8 cellular contexts compared by ENCODE assay signal in genomic region chr20:4592316-4593148, GRCh38.
DNase-seq lines count a peak whose midpoint lies in the region; ATAC-seq and TF ChIP-seq lines count a peak whose summit lies in the region.

No MANE protein-coding gene starts in this region.

- in situ Hi-C loops in gastrocnemius medialis (cut with MboI; ENCODE audit: low sequenced_read_pairs in 4 of 4) = loop anchor here in 3 of 4 donors (25.0 kb wide), 2 partner anchors 330 to 480 kb away; no protein-coding TSS in a partner anchor

- H3K36me3 Mint-ChIP-seq in CD4-positive, alpha-beta memory T cell = no peaks in the 10 kb centered on the region
- H3K36me3 Mint-ChIP-seq in activated naive CD8-positive, alpha-beta T cell = no peaks in the 10 kb centered on the region

- no peak overlapping the region for H3K27ac ChIP-seq in CD4-positive, alpha-beta memory T cell (ENCODE audit: low read depth, low read length)
- H3K27ac ChIP-seq in right cardiac atrium (ENCODE audit: low read length) = no peak overlapping the region
- H3K27ac ChIP-seq in gastrocnemius medialis = no peak overlapping the region

- 9% methylated on average over 46 of the region's 46 CpGs for WGBS in right cardiac atrium

- H3K36me3 ChIP-seq in CD4-positive, alpha-beta memory T cell (ENCODE audit: insufficient read depth, low read length) = no peaks in the 10 kb centered on the region
- H3K36me3 ChIP-seq in gastrocnemius medialis = no peaks in the 10 kb centered on the region

- peaks cover 12% of the 10 kb centered on the region for H3K4me1 ChIP-seq in CD4-positive, alpha-beta memory T cell (ENCODE audit: insufficient read depth, low read length)
- H3K4me1 ChIP-seq in right cardiac atrium (ENCODE audit: control insufficient read depth, insufficient read depth, low read length) (no peaks in the 10 kb centered on the region), gastrocnemius medialis (no peaks in the 10 kb centered on the region)

- intact Hi-C loops in CD4-positive, alpha-beta memory T cell (cut with micrococcal nuclease) = loop anchor here (1.0 to 5.0 kb wide), 2 partner anchors 484 to 580 kb away; no protein-coding TSS in a partner anchor
- intact Hi-C loops in right cardiac atrium (cut with DNase I) = loop anchor here (2.0 to 10.0 kb wide), 5 partner anchors 340 to 488 kb away; no protein-coding TSS in a partner anchor
- intact Hi-C loops in gastrocnemius medialis (cut with DNase I; ENCODE audit: low total_unique reads) = loop anchor here (10.0 kb wide), 1 partner anchor 478 kb away; no protein-coding TSS in a partner anchor

- peak; percentile 35 to 51 (median 38) for DNase-seq in CD4-positive, alpha-beta memory T cell
- peak; percentile 20 for DNase-seq in SK-N-DZ (ENCODE audit: low spot score)
- DNase-seq in right cardiac atrium = peak; percentile 32 to 78 (median 72)
- DNase-seq in gastrocnemius medialis = no peak
- DNase-seq in NCI-H526 treated with DMSO at 0.1 percent for 48 hours (lab: John Stamatoyannopoulos, UW) = no peak

- peaks cover 11 to 13% of the 10 kb centered on the region in 2 donors for H3K27me3 Mint-ChIP-seq in CD4-positive, alpha-beta memory T cell
- H3K27me3 Mint-ChIP-seq in activated naive CD8-positive, alpha-beta T cell = peaks cover 5% of the 10 kb centered on the region

- H3K4me3 ChIP-seq in CD4-positive, alpha-beta memory T cell (ENCODE audit: low read length in 2 of 2) = peak overlapping the region in 1 of 2 donors; percentile 40
- no peak overlapping the region for H3K4me3 ChIP-seq in right cardiac atrium (ENCODE audit: low read length)
- H3K4me3 ChIP-seq in gastrocnemius medialis = peak overlapping the region; percentile 29 to 55 (median 30)

- no peak for TF ChIP-seq POLR2A in gastrocnemius medialis (IDR thresholded peaks at IDR 0.05)

- peak; percentile 48 for ATAC-seq in HG03521 (IDR thresholded peaks at IDR 0.05; ENCODE audit: unreplicated experiment)
- ATAC-seq in right cardiac atrium = peak; percentile 83 to 92
- ATAC-seq in gastrocnemius medialis = no peak
- no peak for ATAC-seq in HG02759 (IDR thresholded peaks at IDR 0.05; ENCODE audit: unreplicated experiment)

- no peaks in the 10 kb centered on the region for H3K27me3 ChIP-seq in CD4-positive, alpha-beta memory T cell (ENCODE audit: insufficient read depth, low read length)
- no peaks in the 10 kb centered on the region for H3K27me3 ChIP-seq in right cardiac atrium (ENCODE audit: control insufficient read depth, insufficient read depth)
- peaks cover 0 to 18% (median 0%) of the 10 kb centered on the region in 3 donors for H3K27me3 ChIP-seq in gastrocnemius medialis

- peaks cover 5 to 13% (median 6%) of the 10 kb centered on the region in 4 donors for H3K4me1 Mint-ChIP-seq in CD4-positive, alpha-beta memory T cell
- H3K4me1 Mint-ChIP-seq in activated naive CD8-positive, alpha-beta T cell (ENCODE audit: low read depth) = peaks cover 12% of the 10 kb centered on the region

- peak; percentile 44 to 85 (median 65) for TF ChIP-seq CTCF in gastrocnemius medialis (IDR thresholded peaks at IDR 0.05 in 4 of 5, conservative IDR thresholded peaks at IDR 0.05 in 1 of 5)

- H3K27ac Mint-ChIP-seq in CD4-positive, alpha-beta memory T cell = peak overlapping the region in 2 of 7 donors; percentile 48 to 83
- no peak overlapping the region for H3K27ac Mint-ChIP-seq in activated naive CD8-positive, alpha-beta T cell

- H3K9me3 Mint-ChIP-seq in CD4-positive, alpha-beta memory T cell = peaks cover 0 to 2% (median 0%) of the 10 kb centered on the region in 8 donors
- no peaks in the 10 kb centered on the region for H3K9me3 Mint-ChIP-seq in activated naive CD8-positive, alpha-beta T cell (ENCODE audit: low read depth)

- POLR2A ChIA-PET in CD4-positive, alpha-beta memory T cell (lab: Charles Lee; ENCODE audit: partially characterized antibody) = no interaction called here

- peak overlapping the region; percentile 61 to 86 (median 76) for H3K4me3 Mint-ChIP-seq in CD4-positive, alpha-beta memory T cell
- H3K4me3 Mint-ChIP-seq in activated naive CD8-positive, alpha-beta T cell = peak overlapping the region; percentile 80

- no peaks in the 10 kb centered on the region for H3K9me3 ChIP-seq in CD4-positive, alpha-beta memory T cell (ENCODE audit: control insufficient read depth in 1 of 2, low read length in 2 of 2)
- H3K9me3 ChIP-seq in right cardiac atrium (ENCODE audit: control insufficient read depth, low read length) (no peaks in the 10 kb centered on the region), gastrocnemius medialis (no peaks in the 10 kb centered on the region)

- CTCF ChIA-PET in CD4-positive, alpha-beta memory T cell (lab: Charles Lee; ENCODE audit: partially characterized antibody) = interaction anchor here (0.8 to 2.6 kb wide), 6 partner anchors 10 to 484 kb away, joined by 3 to 10 read pairs (median 4); no protein-coding TSS in a partner anchor

Comparison
In these comparisons a context has a peak if more than half of its experiments do, and no peak if none do; other contexts are left out.
1. DNase-seq: peak in CD4-positive, alpha-beta memory T cell (5 of 5), SK-N-DZ (single experiment) and right cardiac atrium (3 of 3); none in gastrocnemius medialis (0 of 2) and NCI-H526 treated with DMSO at 0.1 percent for 48 hours (single experiment).
2. ATAC-seq: peak in HG03521 (single experiment) and right cardiac atrium (2 of 2); none in gastrocnemius medialis (0 of 2) and HG02759 (single experiment).